Comparison of ENCODE assay signal across 8 cellular contexts in genomic region chr22:20319041-20319744, GRCh38. TPM values are rescaled to one million over a fixed set of nuclear protein-coding genes. Genes with fewer than 3 reads are reported as not detected.
DNase-seq lines count a peak whose midpoint lies in the region; ATAC-seq and TF ChIP-seq lines count a peak whose summit lies in the region.

No MANE protein-coding gene starts in this region.

- peaks cover 17% of the 10 kb centered on the region for H3K36me3 Mint-ChIP-seq in stimulated activated effector memory CD8-positive, alpha-beta T cell treated with anti-CD3 and anti-CD28 coated beads, Interleukin-12 subunit alpha, Interleukin-12 subunit beta, amount 100 ng/mL, for 72 hours

- peaks cover 26% of the 10 kb centered on the region for H4K20me1 ChIP-seq in BLaER1

- peaks cover 53% of the 10 kb centered on the region for H3K4me1 Mint-ChIP-seq in stimulated activated effector memory CD8-positive, alpha-beta T cell treated with anti-CD3 and anti-CD28 coated beads, Interleukin-12 subunit alpha, Interleukin-12 subunit beta, amount 100 ng/mL, for 72 hours

- H3K27ac ChIP-seq in BLaER1 (peak overlapping the region; percentile 81), body of pancreas (peak overlapping the region; percentile 54 to 78 (median 74))

- 2 to 27% methylated on average over 3 to 32 of the region's 32 CpGs for WGBS in body of pancreas, 2 donors

- intact Hi-C loops in body of pancreas (cut with DNase I) = no loop called here

- TF ChIP-seq POLR2A in body of pancreas (IDR thresholded peaks at IDR 0.05) = no peak

- peak; percentile 19 for ATAC-seq in GM19351 (IDR thresholded peaks at IDR 0.05; ENCODE audit: unreplicated experiment)
- ATAC-seq in body of pancreas = no peak
- ATAC-seq in stimulated activated effector memory CD8-positive, alpha-beta T cell treated with anti-CD3 and anti-CD28 coated beads, Interleukin-12 subunit alpha, Interleukin-12 subunit beta, amount 100 ng/mL, for 72 hours = peak; percentile 3
- no peak for ATAC-seq in GM18502 (IDR thresholded peaks at IDR 0.05; ENCODE audit: poor library complexity, unreplicated experiment)

- DNase-seq in LNCaP clone FGC (ENCODE audit: low read depth) (no peak), body of pancreas (peak in 1 of 4 donors; percentile 13), iris pigment epithelial cell (ENCODE audit: low read depth) (peak; percentile 21), NCI-H345 (lab: John Stamatoyannopoulos, UW) (no peak)
- peak in 1 of 2 donors; percentile 0 for DNase-seq in stimulated activated effector memory CD8-positive, alpha-beta T cell treated with anti-CD3 and anti-CD28 coated beads, Interleukin-12 subunit alpha, Interleukin-12 subunit beta, amount 100 ng/mL, for 72 hours (ENCODE audit: low spot score in 2 of 2)

- peaks cover 6% of the 10 kb centered on the region; the same call in 1 of the 2 replicates for H3K36me3 ChIP-seq in BLaER1
- no peaks in the 10 kb centered on the region for H3K36me3 ChIP-seq in body of pancreas (replicated peaks in 1 of 2; ENCODE audit: insufficient read depth in 1 of 2, low read depth in 2 of 2)

- peak overlapping the region; percentile 93 for H3K9ac ChIP-seq in BLaER1

- H3K4me3 ChIP-seq in BLaER1 = peak overlapping the region; percentile 84
- H3K4me3 ChIP-seq in LNCaP clone FGC (ENCODE audit: low read depth, low read length) = peak overlapping the region; percentile 91
- H3K4me3 ChIP-seq in body of pancreas = peak overlapping the region; percentile 97 to 99

- H3K4me1 ChIP-seq in BLaER1 (peaks cover 75% of the 10 kb centered on the region), body of pancreas (peaks cover 32% of the 10 kb centered on the region)

- H3K27me3 ChIP-seq in BLaER1 (no peaks in the 10 kb centered on the region), body of pancreas (no peaks in the 10 kb centered on the region)

- peak overlapping the region; percentile 95 for H3K27ac Mint-ChIP-seq in stimulated activated effector memory CD8-positive, alpha-beta T cell treated with anti-CD3 and anti-CD28 coated beads, Interleukin-12 subunit alpha, Interleukin-12 subunit beta, amount 100 ng/mL, for 72 hours

- TF ChIP-seq CTCF in LNCaP clone FGC (IDR thresholded peaks at IDR 0.05; ENCODE audit: control insufficient read depth, extremely low read depth, insufficient read depth) (no peak), body of pancreas (IDR thresholded peaks at IDR 0.05) (no peak)

- H3K4me2 ChIP-seq in BLaER1 = peak overlapping the region; percentile 95

- peak overlapping the region; percentile 93 for H3K4me3 Mint-ChIP-seq in stimulated activated effector memory CD8-positive, alpha-beta T cell treated with anti-CD3 and anti-CD28 coated beads, Interleukin-12 subunit alpha, Interleukin-12 subunit beta, amount 100 ng/mL, for 72 hours

- H3K9me3 ChIP-seq in BLaER1 = no peaks in the 10 kb centered on the region
- no peaks in the 10 kb centered on the region for H3K9me3 ChIP-seq in body of pancreas

- H3K9me3 Mint-ChIP-seq in stimulated activated effector memory CD8-positive, alpha-beta T cell treated with anti-CD3 and anti-CD28 coated beads, Interleukin-12 subunit alpha, Interleukin-12 subunit beta, amount 100 ng/mL, for 72 hours = no peaks in the 10 kb centered on the region

RNA-seq across cellular contexts. Expression of gene DGCR6L, which starts 0.7 kb away (rescaled TPM):
- total RNA-seq in body of pancreas = 10 to 100 TPM; 24.4 to 52.4 TPM

RNA-seq across cellular contexts. Expression of gene RTN4R, which starts 51.1 kb away (rescaled TPM):
- 1 to 10 TPM in 1 of 2 donors, under 1 TPM in 1; 0.66 to 1.8 TPM for total RNA-seq in body of pancreas

Comparison
In these comparisons a context has a peak if more than half of its experiments do, and no peak if none do; other contexts are left out.
1. ATAC-seq: peak in GM19351 (single experiment) and stimulated activated effector memory CD8-positive, alpha-beta T cell treated with anti-CD3 and anti-CD28 coated beads, Interleukin-12 subunit alpha, Interleukin-12 subunit beta, amount 100 ng/mL, for 72 hours (single experiment); none in body of pancreas (single experiment) and GM18502 (single experiment).
2. Peak in every context shown above with its lines, with median percentiles within 50 percentile points of each other: H3K4me3 ChIP-seq.